8 cellular contexts compared by ENCODE assay signal in the genomic region with DNA sequence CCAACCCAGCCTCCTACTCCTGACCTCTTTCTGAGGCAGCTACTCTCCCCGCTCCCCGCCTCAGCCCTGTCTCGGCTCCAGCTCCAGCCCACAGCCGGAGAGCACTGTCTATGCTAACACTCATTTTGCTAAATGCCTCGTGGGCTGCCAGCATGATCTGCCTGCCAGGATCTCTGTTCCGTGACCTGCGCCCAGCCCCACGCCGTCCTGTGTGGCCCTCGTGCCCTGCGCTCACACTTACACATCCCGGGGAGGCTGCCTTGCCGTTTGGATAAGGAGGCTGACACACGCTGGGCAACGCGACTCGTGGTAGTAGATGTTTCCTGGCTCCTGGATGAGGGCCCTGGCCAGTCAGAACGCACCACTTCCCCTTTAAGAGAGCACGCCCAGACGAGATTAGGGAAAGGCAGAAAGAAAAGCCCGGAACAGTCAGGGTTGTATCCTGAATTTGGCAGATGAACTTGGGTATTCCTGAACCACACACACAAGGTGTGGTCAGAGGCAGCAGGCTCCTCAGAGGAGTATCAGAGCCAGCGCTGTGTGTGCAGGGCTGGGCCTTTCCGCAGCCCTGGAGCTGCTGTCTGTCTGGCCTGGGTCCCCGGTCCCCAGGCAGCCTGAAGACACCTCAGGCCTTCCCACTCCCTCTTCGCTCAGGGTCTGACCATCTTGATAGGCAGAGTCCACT.
DNase-seq lines count a peak whose midpoint lies in the region; ATAC-seq and TF ChIP-seq lines count a peak whose summit lies in the region.

No MANE protein-coding gene starts in this region.

- intact Hi-C loops in colonic mucosa (cut with DNase I): no loop called here

- H3K36me3 ChIP-seq in colonic mucosa: no peaks in the 10 kb centered on the region
- no peaks in the 10 kb centered on the region for H3K36me3 ChIP-seq in tibial nerve

- POLR2A ChIA-PET in HEK293T (lab: Yijun Ruan, JAX): no interaction called here

- DNase-seq in OCI-M1 (lab: John Stamatoyannopoulos, UW) (peak; percentile 83), colonic mucosa (peak; percentile 88), mesenteric fat pad (ENCODE audit: low spot score) (peak; percentile 93), tibial nerve (ENCODE audit: low spot score in 2 of 2) (peak; percentile 72 to 82), HEK293T (ENCODE audit: extremely low spot score) (no peak)

- TF ChIP-seq POLR2A in tibial nerve (IDR thresholded peaks at IDR 0.05): peak in 1 of 2 donors; percentile 51

- peak; percentile 45 for ATAC-seq in GM21515 (IDR thresholded peaks at IDR 0.05; ENCODE audit: unreplicated experiment)
- no peak for ATAC-seq in HG02981 (IDR thresholded peaks at IDR 0.05; ENCODE audit: unreplicated experiment)

- peak in 1 of 2 donors; percentile 80 for TF ChIP-seq EP300 in tibial nerve (IDR thresholded peaks at IDR 0.05)

- H3K9ac ChIP-seq in colonic mucosa (ENCODE audit: low read depth in 2 of 2, low read length in 2 of 2): peak overlapping the region in 1 of 2 donors; percentile 75

- 23 to 25% methylated on average over 23 to 25 of the region's 25 CpGs for WGBS in tibial nerve, 2 donors

- CTCF ChIA-PET in HEK293T (lab: Yijun Ruan, JAX): no interaction called here

- H3K27ac ChIP-seq in C4-2B (peak overlapping the region; percentile 59), colonic mucosa (peak overlapping the region; percentile 55), tibial nerve (peak overlapping the region; percentile 28 to 95 (median 79))

- H3K9me3 ChIP-seq in colonic mucosa (no peaks in the 10 kb centered on the region), tibial nerve (no peaks in the 10 kb centered on the region)

- no peaks in the 10 kb centered on the region for H3K27me3 ChIP-seq in colonic mucosa
- H3K27me3 ChIP-seq in tibial nerve: no peaks in the 10 kb centered on the region

- TF ChIP-seq CTCF in C4-2B (conservative IDR thresholded peaks at IDR 0.05) (no peak), colonic mucosa (IDR thresholded peaks at IDR 0.05) (no peak), tibial nerve (IDR thresholded peaks at IDR 0.05) (peak in 1 of 5 experiments; percentile 12)

- H3K4me1 ChIP-seq in colonic mucosa: peaks cover 24% of the 10 kb centered on the region
- H3K4me1 ChIP-seq in tibial nerve: peaks cover 9 to 84% (median 54%) of the 10 kb centered on the region in 4 donors

- H3K4me3 ChIP-seq in colonic mucosa: peak overlapping the region; percentile 20
- H3K4me3 ChIP-seq in tibial nerve: peak overlapping the region; percentile 30 to 48 (median 38)

TF ChIP-seq in HEK293T, 16 proteins besides CTCF, POLR2A, EP300 and RAD21:
- no peak for TF ChIP-seq FOXK2 (IDR thresholded peaks at IDR 0.05)
- no peak for TF ChIP-seq ARNT (IDR thresholded peaks at IDR 0.05)
- TF ChIP-seq L3MBTL2 (conservative IDR thresholded peaks at IDR 0.05): no peak
- TF ChIP-seq CTBP1 (IDR thresholded peaks at IDR 0.05; ENCODE audit: borderline replicate concordance): no peak
- TF ChIP-seq SUZ12 (IDR thresholded peaks at IDR 0.05): no peak
- no peak for TF ChIP-seq SP1 (IDR thresholded peaks at IDR 0.05)
- no peak for TF ChIP-seq BHLHE40 (IDR thresholded peaks at IDR 0.05; ENCODE audit: borderline replicate concordance)
